Comparison of ENCODE assay signal across 21 cellular contexts in genomic region chr2:157426477-157426994, GRCh38. TPM values are rescaled to one million over a fixed set of nuclear protein-coding genes. Genes with fewer than 3 reads are reported as not detected.
A peak's percentile ranks its signal among the peaks of the same experiment; 100 is the strongest.
DNase-seq lines count a peak whose midpoint lies in the region; ATAC-seq and TF ChIP-seq lines count a peak whose summit lies in the region.
"Had no signal": no experiment of that assay in that cellular context is flagged by ENCODE, and none has a peak within 500 bp of the region (broad histone marks: within the 10 kb centered on the region; RNA-seq: fewer than 3 reads in every experiment).

No MANE protein-coding gene starts in this region.

- H3K9me3 Mint-ChIP-seq in activated CD8-positive, alpha-beta memory T cell treated with anti-CD3 and anti-CD28 coated beads, Interleukin-2, amount 10 ng/mL, durations not matched to agents 7 days and 5 days (ENCODE audit: low read depth), result peaks cover 2% of the 10 kb centered on the region
- H3K9me3 Mint-ChIP-seq in IgD-negative memory B cell, result peaks cover 0 to 7% (median 4%) of the 10 kb centered on the region in 3 donors
- H3K9me3 Mint-ChIP-seq in activated naive CD8-positive, alpha-beta T cell (ENCODE audit: low read depth), result no peaks in the 10 kb centered on the region
- H3K9me3 Mint-ChIP-seq in natural killer cell treated with Interleukin-12 subunit alpha and Interleukin-12 subunit beta and Interleukin-15 and Interleukin-18, amount 100 ng/mL, for 72 hours, result no peaks in the 10 kb centered on the region
- H3K9me3 Mint-ChIP-seq: central memory CD8-positive, alpha-beta T cell had no signal

- no peak for TF ChIP-seq CTCF in vagina (IDR thresholded peaks at IDR 0.05)

- H3K4me1 ChIP-seq in vagina, result no peaks in the 10 kb centered on the region
- H3K4me1 ChIP-seq: BE2C, upper lobe of right lung had no signal

- H3K4me3 Mint-ChIP-seq in activated CD8-positive, alpha-beta memory T cell treated with anti-CD3 and anti-CD28 coated beads, Interleukin-2, amount 10 ng/mL, durations not matched to agents 7 days and 5 days, result peak overlapping the region; percentile 32
- peak overlapping the region in 3 of 4 donors; percentile 22 to 29 (median 23) for H3K4me3 Mint-ChIP-seq in IgD-negative memory B cell
- H3K4me3 Mint-ChIP-seq in activated naive CD8-positive, alpha-beta T cell, result peak overlapping the region; percentile 99
- H3K4me3 Mint-ChIP-seq in natural killer cell treated with Interleukin-12 subunit alpha and Interleukin-12 subunit beta and Interleukin-15 and Interleukin-18, amount 100 ng/mL, for 72 hours, result peak overlapping the region; percentile 99
- H3K4me3 Mint-ChIP-seq: central memory CD8-positive, alpha-beta T cell; H9 had no signal

- in situ Hi-C loops in G401 (cut with HindIII; ENCODE audit: low sequenced_read_pairs), result no loop called here

- no peaks in the 10 kb centered on the region for H3K27me3 ChIP-seq in vagina
- H3K27me3 ChIP-seq: BE2C, upper lobe of right lung had no signal

- no peak for DNase-seq in activated CD8-positive, alpha-beta memory T cell treated with anti-CD3 and anti-CD28 coated beads, Interleukin-2, amount 10 ng/mL, durations not matched to agents 7 days and 5 days
- no peak for DNase-seq in activated CD8-positive, alpha-beta memory T cell treated with anti-CD3 and anti-CD28 coated beads for 24 hours
- no peak for DNase-seq in natural killer cell treated with Interleukin-12 subunit alpha and Interleukin-12 subunit beta and Interleukin-15 and Interleukin-18, amount 100 ng/mL, for 72 hours (ENCODE audit: low spot score)
- DNase-seq in G401 (ENCODE audit: low spot score) (no peak), vagina (ENCODE audit: extremely low spot score in 2 of 2) (no peak)
- DNase-seq: BE2C, Calu3, H9, Karpas-422, mucosa of descending colon, NCI-H2171 treated with DMSO at 0.1 percent for 48 hours, NCI-H524, SHP77, upper lobe of right lung had no signal

- no peak overlapping the region for H3K4me3 ChIP-seq in vagina
- H3K4me3 ChIP-seq: mucosa of descending colon, upper lobe of right lung had no signal

- H3K27ac ChIP-seq in vagina, result no peak overlapping the region
- H3K27ac ChIP-seq: upper lobe of right lung had no signal

- H3K27ac Mint-ChIP-seq in activated CD8-positive, alpha-beta memory T cell treated with anti-CD3 and anti-CD28 coated beads, Interleukin-2, amount 10 ng/mL, durations not matched to agents 7 days and 5 days, result peak overlapping the region; percentile 65
- H3K27ac Mint-ChIP-seq in IgD-negative memory B cell, result peak overlapping the region in 2 of 3 donors; percentile 35 to 55
- peak overlapping the region; percentile 99 for H3K27ac Mint-ChIP-seq in activated naive CD8-positive, alpha-beta T cell
- peak overlapping the region; percentile 99 for H3K27ac Mint-ChIP-seq in natural killer cell treated with Interleukin-12 subunit alpha and Interleukin-12 subunit beta and Interleukin-15 and Interleukin-18, amount 100 ng/mL, for 72 hours
- H3K27ac Mint-ChIP-seq: H9 had no signal

- no peaks in the 10 kb centered on the region for H3K27me3 Mint-ChIP-seq in activated CD8-positive, alpha-beta memory T cell treated with anti-CD3 and anti-CD28 coated beads, Interleukin-2, amount 10 ng/mL, durations not matched to agents 7 days and 5 days
- H3K27me3 Mint-ChIP-seq in IgD-negative memory B cell, result no peaks in the 10 kb centered on the region
- H3K27me3 Mint-ChIP-seq in activated naive CD8-positive, alpha-beta T cell, result no peaks in the 10 kb centered on the region
- H3K27me3 Mint-ChIP-seq in natural killer cell treated with Interleukin-12 subunit alpha and Interleukin-12 subunit beta and Interleukin-15 and Interleukin-18, amount 100 ng/mL, for 72 hours, result no peaks in the 10 kb centered on the region
- H3K27me3 Mint-ChIP-seq: central memory CD8-positive, alpha-beta T cell had no signal

- CTCF ChIA-PET in activated CD8-positive, alpha-beta memory T cell treated with anti-CD3 and anti-CD28 coated beads, Interleukin-2, amount 10 ng/mL, durations not matched to agents 7 days and 5 days (lab: Charles Lee), result interaction anchor here (1.7 to 1.9 kb wide), 2 partner anchors 8 to 124 kb away, joined by 6 to 7 read pairs; no protein-coding TSS in a partner anchor

- no peak for TF ChIP-seq POLR2A in vagina (IDR thresholded peaks at IDR 0.05)

- H3K36me3 Mint-ChIP-seq in activated CD8-positive, alpha-beta memory T cell treated with anti-CD3 and anti-CD28 coated beads, Interleukin-2, amount 10 ng/mL, durations not matched to agents 7 days and 5 days, result peaks cover 87% of the 10 kb centered on the region
- H3K36me3 Mint-ChIP-seq in IgD-negative memory B cell, result peaks cover 48% of the 10 kb centered on the region
- peaks cover 72% of the 10 kb centered on the region for H3K36me3 Mint-ChIP-seq in activated naive CD8-positive, alpha-beta T cell
- H3K36me3 Mint-ChIP-seq in natural killer cell treated with Interleukin-12 subunit alpha and Interleukin-12 subunit beta and Interleukin-15 and Interleukin-18, amount 100 ng/mL, for 72 hours, result peaks cover 83% of the 10 kb centered on the region

- H3K36me3 ChIP-seq in vagina, result no peaks in the 10 kb centered on the region
- H3K36me3 ChIP-seq: BE2C had no signal

- intact Hi-C loops in vagina (cut with DNase I), result no loop called here

- ATAC-seq in activated CD8-positive, alpha-beta memory T cell treated with anti-CD3 and anti-CD28 coated beads, Interleukin-2, amount 10 ng/mL, durations not matched to agents 7 days and 5 days, result no peak
- no peak for ATAC-seq in natural killer cell treated with Interleukin-12 subunit alpha and Interleukin-12 subunit beta and Interleukin-15 and Interleukin-18, amount 100 ng/mL, for 72 hours
- no peak for ATAC-seq in GM19467 (IDR thresholded peaks at IDR 0.05; ENCODE audit: unreplicated experiment)
- ATAC-seq: mucosa of descending colon, upper lobe of right lung had no signal

- H3K4me1 Mint-ChIP-seq in activated CD8-positive, alpha-beta memory T cell treated with anti-CD3 and anti-CD28 coated beads, Interleukin-2, amount 10 ng/mL, durations not matched to agents 7 days and 5 days, result peaks cover 79% of the 10 kb centered on the region
- H3K4me1 Mint-ChIP-seq in IgD-negative memory B cell, result peaks cover 7 to 38% (median 26%) of the 10 kb centered on the region in 3 donors
- H3K4me1 Mint-ChIP-seq in activated naive CD8-positive, alpha-beta T cell (ENCODE audit: low read depth), result peaks cover 81% of the 10 kb centered on the region
- H3K4me1 Mint-ChIP-seq in natural killer cell treated with Interleukin-12 subunit alpha and Interleukin-12 subunit beta and Interleukin-15 and Interleukin-18, amount 100 ng/mL, for 72 hours (ENCODE audit: low read depth in 2 of 2), result peaks cover 67 to 82% of the 10 kb centered on the region in 2 donors

- H3K9me3 ChIP-seq in vagina, result no peaks in the 10 kb centered on the region
- H3K9me3 ChIP-seq: BE2C, upper lobe of right lung had no signal

RNA-seq across cellular contexts. Expression of gene CYTIP, which starts 17.4 kb away (rescaled TPM):
- 100 to 1,000 TPM; 231 to 343 TPM for total RNA-seq in activated CD8-positive, alpha-beta memory T cell treated with anti-CD3 and anti-CD28 coated beads, Interleukin-2, amount 10 ng/mL, durations not matched to agents 7 days and 5 days
- 83.6 TPM for polyA plus RNA-seq in IgD-negative memory B cell
- total RNA-seq in natural killer cell treated with Interleukin-12 subunit alpha and Interleukin-12 subunit beta and Interleukin-15 and Interleukin-18, amount 100 ng/mL, for 72 hours, result 1,000 to 10,000 TPM in 1 of 2 donors, 100 to 1,000 TPM in 1; 755 to 1,319 TPM
- not detected in 2 replicates for total RNA-seq in G401 (2014; rRNA removed; shearing (Covaris generic))
- total RNA-seq in vagina, result 12.5 TPM
- total RNA-seq: A673, Calu3, dermis microvascular lymphatic vessel endothelial cell, endothelial cell of umbilical vein had no signal
- polyA plus RNA-seq: endothelial cell of umbilical vein had no signal

Comparison
In these comparisons a context has a peak if more than half of its experiments do, and no peak if none do; other contexts are left out.
1. H3K27ac Mint-ChIP-seq: peak in every context shown above with its lines; median percentile 99 in activated naive CD8-positive, alpha-beta T cell; 99 in natural killer cell treated with Interleukin-12 subunit alpha and Interleukin-12 subunit beta and Interleukin-15 and Interleukin-18, amount 100 ng/mL, for 72 hours; 65 in activated CD8-positive, alpha-beta memory T cell treated with anti-CD3 and anti-CD28 coated beads, Interleukin-2, amount 10 ng/mL, durations not matched to agents 7 days and 5 days; 45 in IgD-negative memory B cell.
2. H3K4me3 Mint-ChIP-seq: peak in every context shown above with its lines; median percentile 99 in activated naive CD8-positive, alpha-beta T cell; 99 in natural killer cell treated with Interleukin-12 subunit alpha and Interleukin-12 subunit beta and Interleukin-15 and Interleukin-18, amount 100 ng/mL, for 72 hours; 32 in activated CD8-positive, alpha-beta memory T cell treated with anti-CD3 and anti-CD28 coated beads, Interleukin-2, amount 10 ng/mL, durations not matched to agents 7 days and 5 days; 23 in IgD-negative memory B cell.
3. RNA of gene CYTIP, which starts 17.4 kb away (total RNA-seq): 755 to 1,319 TPM in natural killer cell treated with Interleukin-12 subunit alpha and Interleukin-12 subunit beta and Interleukin-15 and Interleukin-18, amount 100 ng/mL, for 72 hours and 231 to 343 TPM in activated CD8-positive, alpha-beta memory T cell treated with anti-CD3 and anti-CD28 coated beads, Interleukin-2, amount 10 ng/mL, durations not matched to agents 7 days and 5 days; 12.5 TPM in vagina (single experiment) and not detected in G401; every median in the first group is over 10 times any median in the second.